Comparison of ENCODE assay signal across 10 cellular contexts in the genomic region with DNA sequence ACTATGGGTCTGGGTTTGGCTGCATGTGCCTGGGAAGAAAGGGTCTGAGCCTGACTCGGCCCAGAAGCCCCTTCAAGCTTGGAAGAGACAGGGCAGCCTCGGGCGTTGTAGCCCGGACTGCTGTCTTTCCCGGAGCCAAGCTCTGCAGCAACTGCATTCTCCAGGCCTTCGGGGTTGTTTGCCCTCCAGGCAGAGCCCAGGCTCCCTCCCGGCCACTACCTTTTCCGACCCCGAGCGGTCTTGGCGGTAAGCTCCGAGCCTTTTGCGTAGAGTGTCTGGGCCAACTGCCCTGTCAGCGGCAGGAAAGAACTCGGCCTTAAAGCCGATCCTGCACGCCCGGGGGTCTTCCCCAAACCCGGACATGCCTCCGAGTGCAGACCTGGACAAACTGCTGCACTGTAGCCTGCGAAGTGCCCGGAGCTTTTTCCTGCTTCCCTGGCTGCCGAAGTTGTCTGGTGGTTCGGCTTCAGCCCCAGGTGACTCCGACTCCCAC.
DNase-seq lines count a peak whose midpoint lies in the region; ATAC-seq lines count a peak whose summit lies in the region.
"Had no signal": no experiment of that assay in that cellular context is flagged by ENCODE, and none has a peak within 500 bp of the region (broad histone marks: within the 10 kb centered on the region; RNA-seq: fewer than 3 reads in every experiment).

No MANE protein-coding gene starts in this region.

- peak overlapping the region; percentile 21 for H3K4me3 ChIP-seq in SK-N-MC
- peak overlapping the region; percentile 67 for H3K4me3 ChIP-seq in iPS-15b (ENCODE audit: low read depth, low read length)

- H3K36me3 Mint-ChIP-seq in stimulated activated effector memory CD8-positive, alpha-beta T cell treated with anti-CD3 and anti-CD28 coated beads, Interleukin-12 subunit alpha, Interleukin-12 subunit beta, amount 100 ng/mL, for 72 hours = peaks cover 18% of the 10 kb centered on the region
- H3K36me3 Mint-ChIP-seq: mesothelial cell of epicardium had no signal

- H3K9me3 Mint-ChIP-seq in stimulated activated effector memory CD8-positive, alpha-beta T cell treated with anti-CD3 and anti-CD28 coated beads, Interleukin-12 subunit alpha, Interleukin-12 subunit beta, amount 100 ng/mL, for 72 hours = no peaks in the 10 kb centered on the region
- H3K9me3 Mint-ChIP-seq: mesothelial cell of epicardium had no signal

- H3K36me3 ChIP-seq in SK-N-MC (ENCODE audit: insufficient read depth, low read length) = no peaks in the 10 kb centered on the region
- no peaks in the 10 kb centered on the region for H3K36me3 ChIP-seq in iPS-15b (ENCODE audit: control insufficient read depth, insufficient read depth, low read length)
- H3K36me3 ChIP-seq: Peyer's patch had no signal

- peaks cover 70% of the 10 kb centered on the region for H3K4me1 Mint-ChIP-seq in stimulated activated effector memory CD8-positive, alpha-beta T cell treated with anti-CD3 and anti-CD28 coated beads, Interleukin-12 subunit alpha, Interleukin-12 subunit beta, amount 100 ng/mL, for 72 hours

- H3K4me3 Mint-ChIP-seq in stimulated activated effector memory CD8-positive, alpha-beta T cell treated with anti-CD3 and anti-CD28 coated beads, Interleukin-12 subunit alpha, Interleukin-12 subunit beta, amount 100 ng/mL, for 72 hours = peak overlapping the region; percentile 78

- peaks cover 8% of the 10 kb centered on the region for H3K4me1 ChIP-seq in iPS-15b (ENCODE audit: control insufficient read depth, insufficient read depth, low read length)

- H3K27ac Mint-ChIP-seq in stimulated activated effector memory CD8-positive, alpha-beta T cell treated with anti-CD3 and anti-CD28 coated beads, Interleukin-12 subunit alpha, Interleukin-12 subunit beta, amount 100 ng/mL, for 72 hours = no peak overlapping the region
- H3K27ac Mint-ChIP-seq: mesothelial cell of epicardium had no signal

- H3K27me3 ChIP-seq in iPS-15b (ENCODE audit: control insufficient read depth, insufficient read depth, low read length) = peaks cover 97% of the 10 kb centered on the region

- DNase-seq in activated naive CD4-positive, alpha-beta T cell treated with Interleukin-2 at 50 U/mL for 16 hours = peak; percentile 9
- DNase-seq in activated naive CD4-positive, alpha-beta T cell (lab: John Stamatoyannopoulos, UW) = no peak
- no peak for DNase-seq in SK-N-MC (ENCODE audit: low read depth, low spot score)
- no peak for DNase-seq in stimulated activated effector memory CD8-positive, alpha-beta T cell treated with anti-CD3 and anti-CD28 coated beads, Interleukin-12 subunit alpha, Interleukin-12 subunit beta, amount 100 ng/mL, for 72 hours (ENCODE audit: low spot score in 2 of 2)
- DNase-seq in NCI-H510A (lab: John Stamatoyannopoulos, UW) = no peak
- DNase-seq in GDM1 (lab: John Stamatoyannopoulos, UW) = no peak
- DNase-seq: Peyer's patch had no signal

- H3K9me3 ChIP-seq in SK-N-MC (ENCODE audit: low read depth, low read length) (no peaks in the 10 kb centered on the region), iPS-15b (ENCODE audit: control insufficient read depth, insufficient read depth, low read length) (no peaks in the 10 kb centered on the region)

- H3K27ac ChIP-seq in SK-N-MC = no peak overlapping the region
- H3K27ac ChIP-seq: Peyer's patch had no signal

- ATAC-seq in stimulated activated effector memory CD8-positive, alpha-beta T cell treated with anti-CD3 and anti-CD28 coated beads, Interleukin-12 subunit alpha, Interleukin-12 subunit beta, amount 100 ng/mL, for 72 hours = no peak
- no peak for ATAC-seq in GM19351 (IDR thresholded peaks at IDR 0.05; ENCODE audit: unreplicated experiment)

- H3K9ac ChIP-seq in SK-N-MC (ENCODE audit: insufficient read length) (no peak overlapping the region), iPS-15b (ENCODE audit: low read depth, low read length) (no peak overlapping the region)
